12 cellular contexts compared by ENCODE assay signal in the genomic region with DNA sequence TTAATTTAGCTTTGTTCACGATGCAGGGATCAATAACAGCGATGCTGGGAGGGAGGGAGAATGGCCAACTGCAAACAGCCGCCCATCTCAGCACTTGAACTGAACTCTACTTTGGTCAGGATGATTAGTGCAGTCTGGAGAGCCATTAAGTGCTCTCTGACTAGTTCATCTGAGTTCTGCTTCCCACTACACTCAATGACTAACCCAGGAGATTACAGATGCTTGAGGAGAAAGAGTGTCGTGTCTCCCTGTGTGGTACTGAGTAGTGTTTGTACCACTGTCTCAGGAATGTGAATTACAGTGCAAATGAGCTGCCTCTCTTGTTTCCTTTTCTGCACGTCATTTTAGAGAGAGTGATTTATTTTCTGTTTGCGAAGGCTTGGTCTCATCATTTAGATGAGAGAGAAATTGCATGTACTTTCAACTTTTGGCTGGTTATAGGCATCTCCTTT. TPM values are rescaled to one million over a fixed set of nuclear protein-coding genes. Genes with fewer than 3 reads are reported as not detected.
DNase-seq lines count a peak whose midpoint lies in the region; TF ChIP-seq lines count a peak whose summit lies in the region.
"Had no signal": no experiment of that assay in that cellular context is flagged by ENCODE, and none has a peak within 500 bp of the region (broad histone marks: within the 10 kb centered on the region; RNA-seq: fewer than 3 reads in every experiment).

No MANE protein-coding gene starts in this region.

- TF ChIP-seq POLR2A in breast epithelium (IDR thresholded peaks at IDR 0.05): no peak
- no peak for TF ChIP-seq POLR2A in vagina (IDR thresholded peaks at IDR 0.05)
- TF ChIP-seq POLR2A in thyroid gland (IDR thresholded peaks at IDR 0.05): no peak

- intact Hi-C loops in breast epithelium (cut with DNase I; ENCODE audit: low total_unique reads): no loop called here
- intact Hi-C loops in MCF 10A (cut with micrococcal nuclease): no loop called here
- intact Hi-C loops in vagina (cut with DNase I): no loop called here
- intact Hi-C loops in thyroid gland (cut with DNase I): no loop called here

- no peaks in the 10 kb centered on the region for H4K20me1 ChIP-seq in Karpas-422 (ENCODE audit: insufficient read depth, low read depth, low read length)

- H3K4me3 Mint-ChIP-seq in MCF 10A (ENCODE audit: unreplicated experiment): no peak overlapping the region
- H3K4me3 Mint-ChIP-seq: CD4-positive, CD25-positive, alpha-beta regulatory T cell; immature natural killer cell had no signal

- CTCF ChIA-PET in MCF 10A (lab: Yijun Ruan, JAX): no interaction called here

- H3K4me2 ChIP-seq in Karpas-422 (ENCODE audit: low read depth, low read length, poor library complexity, severe bottlenecking): no peak overlapping the region

- no peak overlapping the region for H3K27ac Mint-ChIP-seq in MCF 10A (ENCODE audit: low read depth, unreplicated experiment)
- H3K27ac Mint-ChIP-seq: CD4-positive, CD25-positive, alpha-beta regulatory T cell had no signal

- H3K4me1 ChIP-seq in breast epithelium: peaks cover 0 to 4% of the 10 kb centered on the region in 2 donors
- peaks cover 17% of the 10 kb centered on the region for H3K4me1 ChIP-seq in vagina
- H3K4me1 ChIP-seq in thyroid gland: peaks cover 7 to 37% of the 10 kb centered on the region in 2 donors
- H3K4me1 ChIP-seq in Karpas-422 (ENCODE audit: low read length): peaks cover 10% of the 10 kb centered on the region

- H3K4me1 Mint-ChIP-seq in MCF 10A (ENCODE audit: insufficient read depth, unreplicated experiment): peaks cover 5% of the 10 kb centered on the region
- H3K4me1 Mint-ChIP-seq: immature natural killer cell had no signal

- H3K27me3 ChIP-seq in breast epithelium: no peaks in the 10 kb centered on the region
- H3K27me3 ChIP-seq in vagina: no peaks in the 10 kb centered on the region
- H3K27me3 ChIP-seq in thyroid gland: no peaks in the 10 kb centered on the region
- no peaks in the 10 kb centered on the region for H3K27me3 ChIP-seq in Karpas-422 (ENCODE audit: low read length)

- no peaks in the 10 kb centered on the region for H3K27me3 Mint-ChIP-seq in MCF 10A (ENCODE audit: insufficient read depth, unreplicated experiment)
- H3K27me3 Mint-ChIP-seq: CD4-positive, CD25-positive, alpha-beta regulatory T cell had no signal

- DNase-seq in breast epithelium (ENCODE audit: low spot score in 2 of 2): no peak
- DNase-seq in MCF 10A (ENCODE audit: unreplicated experiment): no peak
- peak; percentile 83 for DNase-seq in SK-N-DZ (ENCODE audit: low spot score)
- DNase-seq in hepatic stellate cell (ENCODE audit: low spot score): peak; percentile 54
- DNase-seq in vagina (ENCODE audit: extremely low spot score in 2 of 2): no peak
- no peak for DNase-seq in medulla oblongata (ENCODE audit: extremely low spot score)
- no peak for DNase-seq in thyroid gland
- no peak for DNase-seq in Karpas-422
- DNase-seq: activated naive CD4-positive, alpha-beta T cell; CD4-positive, CD25-positive, alpha-beta regulatory T cell; immature natural killer cell had no signal

- POLR2A ChIA-PET in MCF 10A (lab: Yijun Ruan, JAX): interaction anchor here (0.6 to 2.2 kb wide), 2 partner anchors 11 to 13 kb away, joined by 3 to 6 read pairs; no protein-coding TSS in a partner anchor

- BruUV-seq in MCF 10A (replicated peaks; lab: Mats Ljungman, UMichigan): no TSS peak

- TF ChIP-seq CTCF in breast epithelium (IDR thresholded peaks at IDR 0.05) (no peak), MCF 10A (IDR thresholded peaks at IDR 0.05; ENCODE audit: unreplicated experiment) (no peak), vagina (IDR thresholded peaks at IDR 0.05) (no peak), thyroid gland (IDR thresholded peaks at IDR 0.05) (no peak)

- no peak overlapping the region for H2AFZ ChIP-seq in Karpas-422 (ENCODE audit: low read length)

- H3K9me2 ChIP-seq in Karpas-422 (replicated peaks; ENCODE audit: insufficient read depth, low read length): no peaks in the 10 kb centered on the region

- H3K36me3 ChIP-seq in breast epithelium (no peaks in the 10 kb centered on the region), vagina (no peaks in the 10 kb centered on the region), thyroid gland (no peaks in the 10 kb centered on the region), Karpas-422 (ENCODE audit: insufficient read depth, low read length) (no peaks in the 10 kb centered on the region)

- H3K27ac ChIP-seq in breast epithelium: peak overlapping the region; percentile 12 to 16
- peak overlapping the region; percentile 57 for H3K27ac ChIP-seq in vagina
- peak overlapping the region in 1 of 3 donors; percentile 11 for H3K27ac ChIP-seq in thyroid gland
- no peak overlapping the region for H3K27ac ChIP-seq in Karpas-422 (ENCODE audit: low read length)
- H3K27ac ChIP-seq: SK-N-MC had no signal

- no peak overlapping the region for H3K9ac ChIP-seq in Karpas-422 (ENCODE audit: low read length)

- H3K9me3 ChIP-seq in breast epithelium (no peaks in the 10 kb centered on the region), vagina (no peaks in the 10 kb centered on the region), thyroid gland (no peaks in the 10 kb centered on the region), Karpas-422 (ENCODE audit: low read length) (no peaks in the 10 kb centered on the region)

- 43 to 50% methylated on average over 6 of the region's 6 CpGs for WGBS in thyroid gland, 2 donors

- H3K9me3 Mint-ChIP-seq in MCF 10A (ENCODE audit: unreplicated experiment): no peaks in the 10 kb centered on the region
- H3K9me3 Mint-ChIP-seq: CD4-positive, CD25-positive, alpha-beta regulatory T cell; immature natural killer cell had no signal

- no peaks in the 10 kb centered on the region for H3K36me3 Mint-ChIP-seq in MCF 10A (ENCODE audit: insufficient read depth, unreplicated experiment)
- H3K36me3 Mint-ChIP-seq: CD4-positive, CD25-positive, alpha-beta regulatory T cell; immature natural killer cell had no signal

- H3K79me2 ChIP-seq in Karpas-422 (ENCODE audit: low read length): no peaks in the 10 kb centered on the region

- H3K4me3 ChIP-seq in breast epithelium (no peak overlapping the region), vagina (no peak overlapping the region), thyroid gland (replicated peaks in 1 of 3) (no peak overlapping the region), Karpas-422 (ENCODE audit: low read length) (no peak overlapping the region)
- H3K4me3 ChIP-seq: SK-N-MC had no signal

RNA-seq across cellular contexts. Expression of gene CARMIL1, which starts 23.5 kb away (rescaled TPM):
- total RNA-seq in breast epithelium: 10 to 100 TPM; 23.6 to 53.0 (median 33.5) TPM
- total RNA-seq in MCF 10A (2022): 23.0 and 25.2 TPM in 2 replicates
- 6.1 and 6.8 TPM in 2 replicates for polyA plus RNA-seq in SK-N-DZ (2014; cell fraction: cytosol; rRNA removed)
- polyA plus RNA-seq in SK-N-DZ (2014; cell fraction: nucleus; rRNA removed): 4.8 and 6.5 TPM in 2 replicates
- 19.6 TPM for total RNA-seq in vagina
- total RNA-seq in thyroid gland: 10 to 100 TPM; 24.7 to 34.4 (median 30.7) TPM
- 0.04 TPM in 1 of 2 replicates, not detected in the other for total RNA-seq in Karpas-422 (2014; rRNA removed; shearing (Covaris generic); ENCODE audit: low replicate concordance)

Comparison
In these comparisons a context has a peak if more than half of its experiments do, and no peak if none do; other contexts are left out.
1. DNase-seq: peak in SK-N-DZ (single experiment) and hepatic stellate cell (single experiment); none in breast epithelium (0 of 2), MCF 10A (single experiment), vagina (0 of 2), medulla oblongata (single experiment), thyroid gland (0 of 2) and Karpas-422 (single experiment).
2. RNA of gene CARMIL1, which starts 23.5 kb away (total RNA-seq): 23.6 to 53.0 TPM in breast epithelium, 24.7 to 34.4 TPM in thyroid gland, 23.0 to 25.2 TPM in MCF 10A and 19.6 TPM in vagina (single experiment); 0.04 TPM in Karpas-422; every median in the first group is over 10 times any median in the second.